10 cellular contexts compared by ENCODE assay signal in the genomic region with DNA sequence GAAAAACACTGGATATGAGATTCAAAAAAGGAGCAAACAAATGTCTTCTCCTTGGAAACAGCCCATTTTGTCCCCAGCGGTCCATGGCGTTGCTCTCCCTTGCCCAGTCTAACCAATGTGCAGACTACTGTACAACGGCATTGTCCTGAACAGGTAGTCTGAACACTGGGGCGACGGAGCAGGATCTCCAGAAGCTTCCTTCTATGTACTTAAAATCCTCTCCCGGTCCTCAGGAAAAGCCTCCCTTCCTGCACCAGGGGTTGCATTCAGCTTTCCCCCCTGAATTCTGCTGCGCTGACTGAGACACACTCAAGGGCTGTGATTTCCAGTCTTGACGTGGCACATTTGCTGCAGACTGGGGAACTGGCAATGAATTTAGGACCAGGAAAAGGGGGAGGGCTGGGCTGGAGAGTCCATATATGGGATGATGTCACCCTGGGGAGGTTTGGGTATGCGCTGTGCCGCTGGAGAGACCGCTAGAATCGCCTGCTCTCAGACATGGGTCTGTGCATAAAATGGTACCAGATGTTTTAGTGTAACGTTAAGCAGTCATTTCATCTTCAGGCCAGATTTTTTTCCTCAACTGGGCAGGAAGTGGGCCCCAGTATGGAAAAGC.
DNase-seq lines count a peak whose midpoint lies in the region; ATAC-seq and TF ChIP-seq lines count a peak whose summit lies in the region.
"Had no signal": no experiment of that assay in that cellular context is flagged by ENCODE, and none has a peak within 500 bp of the region (broad histone marks: within the 10 kb centered on the region; RNA-seq: fewer than 3 reads in every experiment).

No MANE protein-coding gene starts in this region.

- TF ChIP-seq POLR2A in gastroesophageal sphincter (IDR thresholded peaks at IDR 0.05): peak; percentile 69 to 71
- peak; percentile 86 for TF ChIP-seq POLR2A in ovary (IDR thresholded peaks at IDR 0.05)

- H3K4me3 ChIP-seq in SJSA1 (peak overlapping the region; percentile 49), gastroesophageal sphincter (peak overlapping the region; percentile 53 to 54), ovary (peak overlapping the region; percentile 38)

- H3K9me3 ChIP-seq in SJSA1 (replicated peaks): no peaks in the 10 kb centered on the region
- no peaks in the 10 kb centered on the region for H3K9me3 ChIP-seq in gastroesophageal sphincter
- no peaks in the 10 kb centered on the region for H3K9me3 ChIP-seq in ovary

- H3K4me1 Mint-ChIP-seq in activated CD4-positive, alpha-beta T cell treated with anti-CD3 and anti-CD28 coated beads, Interleukin-2, amount 10 ng/mL, durations not matched to agents 7 days and 5 days: peaks cover 7% of the 10 kb centered on the region

- peaks cover 29% of the 10 kb centered on the region for H3K36me3 ChIP-seq in SJSA1
- H3K36me3 ChIP-seq in gastroesophageal sphincter: no peaks in the 10 kb centered on the region
- H3K36me3 ChIP-seq in ovary: no peaks in the 10 kb centered on the region

- WGBS in gastroesophageal sphincter (ENCODE audit: low coverage in 1 of 2), 2 donors: 4 to 12% methylated on average over 8 to 13 of the region's 13 CpGs
- WGBS in ovary, 3 donors: 1 to 4% (median 3%) methylated on average over 13 of the region's 13 CpGs

- peak overlapping the region; percentile 91 for H3K27ac ChIP-seq in SJSA1
- H3K27ac ChIP-seq in gastroesophageal sphincter: peak overlapping the region; percentile 76 to 93 (median 86)
- peak overlapping the region; percentile 54 to 89 for H3K27ac ChIP-seq in ovary

- H3K27ac Mint-ChIP-seq in activated CD4-positive, alpha-beta T cell treated with anti-CD3 and anti-CD28 coated beads, Interleukin-2, amount 10 ng/mL, durations not matched to agents 7 days and 5 days: no peak overlapping the region
- H3K27ac Mint-ChIP-seq: activated CD8-positive, alpha-beta memory T cell treated with anti-CD3 and anti-CD28 coated beads, Interleukin-2, amount 10 ng/mL, durations not matched to agents 7 days and 5 days had no signal

- H3K9me3 Mint-ChIP-seq in activated CD4-positive, alpha-beta T cell treated with anti-CD3 and anti-CD28 coated beads, Interleukin-2, amount 10 ng/mL, durations not matched to agents 7 days and 5 days: peaks cover 6% of the 10 kb centered on the region

- H3K4me1 ChIP-seq in SJSA1 (replicated peaks): peaks cover 38% of the 10 kb centered on the region
- H3K4me1 ChIP-seq in gastroesophageal sphincter: peaks cover 3 to 24% (median 9%) of the 10 kb centered on the region in 3 donors
- H3K4me1 ChIP-seq in ovary (ENCODE audit: insufficient read depth): no peaks in the 10 kb centered on the region

- DNase-seq in AG08395 (ENCODE audit: low spot score) (peak; percentile 88), SJSA1 (ENCODE audit: low read depth in 1 of 2, low spot score in 2 of 2) (peak; percentile 95 to 96), ovary (peak; percentile 82 to 91 (median 87)), NCI-H2081 (lab: John Stamatoyannopoulos, UW) (no peak), MV-4-11 (lab: John Stamatoyannopoulos, UW) (no peak), NCI-H345 (lab: John Stamatoyannopoulos, UW) (no peak)
- no peak for DNase-seq in activated CD4-positive, alpha-beta T cell treated with anti-CD3 and anti-CD28 coated beads, Interleukin-2, amount 10 ng/mL, durations not matched to agents 7 days and 5 days
- DNase-seq: activated CD8-positive, alpha-beta memory T cell treated with anti-CD3 and anti-CD28 coated beads, Interleukin-2, amount 10 ng/mL, durations not matched to agents 7 days and 5 days; NCI-H187 treated with DMSO at 0.1 percent for 48 hours had no signal

- CTCF ChIA-PET in activated CD4-positive, alpha-beta T cell treated with anti-CD3 and anti-CD28 coated beads, Interleukin-2, amount 10 ng/mL, durations not matched to agents 7 days and 5 days (lab: Charles Lee): interaction anchor here (1.0 kb wide), 1 partner anchor 10 kb away, joined by 4 read pairs; no protein-coding TSS in a partner anchor

- no peaks in the 10 kb centered on the region for H3K27me3 Mint-ChIP-seq in activated CD4-positive, alpha-beta T cell treated with anti-CD3 and anti-CD28 coated beads, Interleukin-2, amount 10 ng/mL, durations not matched to agents 7 days and 5 days
- H3K27me3 Mint-ChIP-seq: activated CD8-positive, alpha-beta memory T cell treated with anti-CD3 and anti-CD28 coated beads, Interleukin-2, amount 10 ng/mL, durations not matched to agents 7 days and 5 days had no signal

- H3K36me3 Mint-ChIP-seq in activated CD4-positive, alpha-beta T cell treated with anti-CD3 and anti-CD28 coated beads, Interleukin-2, amount 10 ng/mL, durations not matched to agents 7 days and 5 days (ENCODE audit: low read depth): no peaks in the 10 kb centered on the region

- H3K27me3 ChIP-seq in SJSA1 (replicated peaks): no peaks in the 10 kb centered on the region
- H3K27me3 ChIP-seq in gastroesophageal sphincter: no peaks in the 10 kb centered on the region
- H3K27me3 ChIP-seq in ovary: no peaks in the 10 kb centered on the region

- POLR2A ChIA-PET in activated CD4-positive, alpha-beta T cell treated with anti-CD3 and anti-CD28 coated beads, Interleukin-2, amount 10 ng/mL, durations not matched to agents 7 days and 5 days (lab: Charles Lee): no interaction called here

- H3K4me3 Mint-ChIP-seq in activated CD4-positive, alpha-beta T cell treated with anti-CD3 and anti-CD28 coated beads, Interleukin-2, amount 10 ng/mL, durations not matched to agents 7 days and 5 days: no peak overlapping the region
- H3K4me3 Mint-ChIP-seq: activated CD8-positive, alpha-beta memory T cell treated with anti-CD3 and anti-CD28 coated beads, Interleukin-2, amount 10 ng/mL, durations not matched to agents 7 days and 5 days had no signal

- no peak for TF ChIP-seq CTCF in gastroesophageal sphincter (IDR thresholded peaks at IDR 0.05)
- TF ChIP-seq CTCF in ovary (IDR thresholded peaks at IDR 0.05): no peak

- no peak for TF ChIP-seq EP300 in gastroesophageal sphincter (IDR thresholded peaks at IDR 0.05)
- no peak for TF ChIP-seq EP300 in ovary (IDR thresholded peaks at IDR 0.05)

- intact Hi-C loops in ovary (cut with DNase I): loop anchor here in 2 of 4 donors (5.0 to 10.0 kb wide), 3 partner anchors 38 to 253 kb away; no protein-coding TSS in a partner anchor

- ATAC-seq in gastroesophageal sphincter: peak; percentile 99
- ATAC-seq: activated CD8-positive, alpha-beta memory T cell treated with anti-CD3 and anti-CD28 coated beads, Interleukin-2, amount 10 ng/mL, durations not matched to agents 7 days and 5 days had no signal

Comparison
In these comparisons a context has a peak if more than half of its experiments do, and no peak if none do; other contexts are left out.
1. DNase-seq: peak in AG08395 (single experiment), SJSA1 (2 of 2) and ovary (5 of 5); none in NCI-H2081 (0 of 2), MV-4-11 (single experiment), NCI-H345 (single experiment) and activated CD4-positive, alpha-beta T cell treated with anti-CD3 and anti-CD28 coated beads, Interleukin-2, amount 10 ng/mL, durations not matched to agents 7 days and 5 days (single experiment).
2. Peak in every context shown above with its lines, with median percentiles within 50 percentile points of each other: H3K27ac ChIP-seq and H3K4me3 ChIP-seq.